In genomic region chr14:99996951-99997571, GRCh38 we compare ENCODE assay signal across 1 cellular context.
TF ChIP-seq lines count a peak whose summit lies in the region.

No MANE protein-coding gene starts in this region.

TF ChIP-seq in WTC11, 78 proteins besides CTCF, POLR2A, EP300 and RAD21 (continued from another document):
- TF ChIP-seq ERG (CRISPR knock-in tag; IDR thresholded peaks at IDR 0.05) (no peak), ESRRA (CRISPR knock-in tag; IDR thresholded peaks at IDR 0.05; ENCODE audit: borderline replicate concordance) (no peak)
